Comparison of ENCODE assay signal across 16 cellular contexts in the genomic region with DNA sequence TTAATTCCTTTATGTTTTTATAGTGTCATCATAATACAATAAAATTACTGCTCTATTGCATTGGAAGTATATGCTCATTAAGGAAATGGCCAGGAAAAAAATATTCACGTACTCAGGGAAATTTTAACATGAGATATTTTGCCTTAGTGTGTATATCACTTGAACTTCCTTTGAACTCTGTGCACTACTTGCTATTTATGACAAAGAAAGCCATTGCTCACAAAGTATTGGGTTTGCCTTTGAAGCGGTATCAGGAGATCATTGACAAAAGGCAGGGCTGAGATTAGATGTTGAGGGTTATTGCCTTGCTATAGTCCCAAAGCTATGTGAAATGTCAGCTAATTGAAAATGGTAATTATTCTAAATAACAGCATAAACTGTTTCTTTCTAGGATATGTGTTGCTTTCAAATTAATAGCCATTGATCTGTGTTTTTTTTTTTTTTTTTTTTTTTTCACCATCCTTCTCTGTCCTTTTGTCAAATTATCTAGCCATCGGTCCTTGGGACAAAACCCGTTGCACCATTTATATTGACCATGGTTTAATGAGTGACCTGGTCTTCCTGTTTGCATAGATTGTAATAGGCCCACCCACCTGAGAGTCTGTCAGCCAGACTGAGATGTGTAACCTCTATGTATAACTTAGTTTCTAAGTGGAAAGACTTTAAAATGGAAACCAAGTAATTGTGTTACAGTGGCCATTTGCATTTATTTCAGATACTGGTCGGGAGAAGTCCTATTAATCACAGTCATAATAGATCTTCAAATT. TPM values are rescaled to one million over a fixed set of nuclear protein-coding genes. Genes with fewer than 3 reads are reported as not detected.
"Had no signal": no experiment of that assay in that cellular context is flagged by ENCODE, and none has a peak within 500 bp of the region (broad histone marks: within the 10 kb centered on the region; RNA-seq: fewer than 3 reads in every experiment).

No MANE protein-coding gene starts in this region.

RNA-seq across cellular contexts. Expression of gene OR4F6, which starts 14.6 kb away (rescaled TPM):
- total RNA-seq: stomach, subcutaneous adipose tissue, suprapubic skin, temporal lobe, testis, thoracic aorta, thyroid gland, tibial nerve, transverse colon, upper lobe of left lung, upper lobe of right lung, ureter, urinary bladder, uterus, vagina had no signal
- polyA plus RNA-seq: stomach, thymus, urinary bladder had no signal

RNA-seq across cellular contexts. Expression of gene OR4F15, which starts 23.3 kb away (rescaled TPM):
- total RNA-seq: stomach, subcutaneous adipose tissue, temporal lobe, testis, thoracic aorta, thyroid gland, tibial nerve, transverse colon, upper lobe of left lung, upper lobe of right lung, ureter, urinary bladder, uterus, vagina had no signal
- polyA plus RNA-seq: stomach, urinary bladder had no signal
